ENCODE assay signal across 10 cellular contexts in genomic region chr10:127117125-127117524, GRCh38.
DNase-seq lines count a peak whose midpoint lies in the region; ATAC-seq, FAIRE-seq and TF ChIP-seq lines count a peak whose summit lies in the region.
"Had no signal": no experiment of that assay in that cellular context is flagged by ENCODE, and none has a peak within 500 bp of the region (broad histone marks: within the 10 kb centered on the region; RNA-seq: fewer than 3 reads in every experiment).

No MANE protein-coding gene starts in this region.

- no peaks in the 10 kb centered on the region for H3K4me1 ChIP-seq in right cardiac atrium (ENCODE audit: control insufficient read depth, insufficient read depth, low read length)

- H3K4me1 Mint-ChIP-seq in activated CD4-positive, alpha-beta T cell treated with anti-CD3 and anti-CD28 coated beads, Interleukin-2, amount 10 ng/mL, durations not matched to agents 24 days and 14 days = peaks cover 3% of the 10 kb centered on the region

- H3K27ac Mint-ChIP-seq in activated CD4-positive, alpha-beta T cell treated with anti-CD3 and anti-CD28 coated beads, Interleukin-2, amount 10 ng/mL, durations not matched to agents 24 days and 14 days = no peak overlapping the region

- H3K27me3 ChIP-seq in right cardiac atrium (ENCODE audit: control insufficient read depth, insufficient read depth) = no peaks in the 10 kb centered on the region
- H3K27me3 ChIP-seq: BLaER1, dorsolateral prefrontal cortex had no signal

- peak; percentile 84 for DNase-seq in activated CD4-positive, alpha-beta T cell treated with anti-CD3 and anti-CD28 coated beads, Interleukin-2, amount 10 ng/mL, durations not matched to agents 24 days and 14 days
- no peak for DNase-seq in activated CD4-positive, alpha-beta T cell treated with anti-CD3 and anti-CD28 coated beads for 1 hour
- peak; percentile 71 for DNase-seq in UCSD-AML1 (lab: John Stamatoyannopoulos, UW; ENCODE audit: unreplicated experiment)
- DNase-seq in right cardiac atrium = peak; percentile 58 to 88 (median 82)
- DNase-seq in stimulated activated CD4-positive, alpha-beta T cell treated with anti-CD3 and anti-CD28 coated beads, Interleukin-4, amount 100 ng/mL, for 48 hours (ENCODE audit: low read depth in 2 of 2) = peak; percentile 7 to 24
- DNase-seq in GM12891 (ENCODE audit: insufficient read length, low spot score) = no peak
- no peak for DNase-seq in cerebellar nuclear complex (lab: John Stamatoyannopoulos, UW)

- intact Hi-C loops in activated CD4-positive, alpha-beta T cell treated with anti-CD3 and anti-CD28 coated beads, Interleukin-2, amount 10 ng/mL, durations not matched to agents 24 days and 14 days (cut with micrococcal nuclease) = no loop called here
- intact Hi-C loops in right cardiac atrium (cut with DNase I) = no loop called here

- H3K4me3 Mint-ChIP-seq in activated CD4-positive, alpha-beta T cell treated with anti-CD3 and anti-CD28 coated beads, Interleukin-2, amount 10 ng/mL, durations not matched to agents 24 days and 14 days = no peak overlapping the region

- no peaks in the 10 kb centered on the region for H3K9me3 ChIP-seq in right cardiac atrium (ENCODE audit: control insufficient read depth, low read length)
- H3K9me3 ChIP-seq: BLaER1 had no signal

- no peak for ATAC-seq in right cardiac atrium
- ATAC-seq in GM18498 (IDR thresholded peaks at IDR 0.05; ENCODE audit: unreplicated experiment) = no peak

- no peak for FAIRE-seq in GM12891 (lab: Jason Lieb, UNC)

- H3K9me3 Mint-ChIP-seq in activated CD4-positive, alpha-beta T cell treated with anti-CD3 and anti-CD28 coated beads, Interleukin-2, amount 10 ng/mL, durations not matched to agents 24 days and 14 days = no peaks in the 10 kb centered on the region

- no peak overlapping the region for H3K4me3 ChIP-seq in right cardiac atrium (ENCODE audit: low read length)
- H3K4me3 ChIP-seq: BLaER1, dorsolateral prefrontal cortex had no signal

- H3K27me3 Mint-ChIP-seq in activated CD4-positive, alpha-beta T cell treated with anti-CD3 and anti-CD28 coated beads, Interleukin-2, amount 10 ng/mL, durations not matched to agents 24 days and 14 days = no peaks in the 10 kb centered on the region

- TF ChIP-seq POLR2A in GM12891 (IDR thresholded peaks at IDR 0.05; ENCODE audit: low read depth, low read length) = no peak

- no peak overlapping the region for H3K27ac ChIP-seq in right cardiac atrium (ENCODE audit: low read length)
- H3K27ac ChIP-seq: BLaER1, dorsolateral prefrontal cortex had no signal

- no peaks in the 10 kb centered on the region for H3K36me3 Mint-ChIP-seq in activated CD4-positive, alpha-beta T cell treated with anti-CD3 and anti-CD28 coated beads, Interleukin-2, amount 10 ng/mL, durations not matched to agents 24 days and 14 days (ENCODE audit: low read depth)

- 22% methylated on average over 4 of the region's 4 CpGs for WGBS in right cardiac atrium

TF ChIP-seq in GM12891, 5 proteins besides CTCF, POLR2A, EP300 and RAD21:
- no peak for TF ChIP-seq POU2F2 (IDR thresholded peaks at IDR 0.05; ENCODE audit: low read depth, low read length)

Comparison
In these comparisons a context has a peak if more than half of its experiments do, and no peak if none do; other contexts are left out.
1. DNase-seq: peak in activated CD4-positive, alpha-beta T cell treated with anti-CD3 and anti-CD28 coated beads, Interleukin-2, amount 10 ng/mL, durations not matched to agents 24 days and 14 days (single experiment), UCSD-AML1 (single experiment), right cardiac atrium (3 of 3) and stimulated activated CD4-positive, alpha-beta T cell treated with anti-CD3 and anti-CD28 coated beads, Interleukin-4, amount 100 ng/mL, for 48 hours (2 of 2); none in activated CD4-positive, alpha-beta T cell treated with anti-CD3 and anti-CD28 coated beads for 1 hour (single experiment), GM12891 (single experiment) and cerebellar nuclear complex (0 of 2).